In genomic region chr2:37647941-37648315, GRCh38 we compare ENCODE assay signal across 11 cellular contexts. TPM values are rescaled to one million over a fixed set of nuclear protein-coding genes. Genes with fewer than 3 reads are reported as not detected.
DNase-seq lines count a peak whose midpoint lies in the region; ATAC-seq and TF ChIP-seq lines count a peak whose summit lies in the region.
"Had no signal": no experiment of that assay in that cellular context is flagged by ENCODE, and none has a peak within 500 bp of the region (broad histone marks: within the 10 kb centered on the region; RNA-seq: fewer than 3 reads in every experiment).

No MANE protein-coding gene starts in this region.

- peaks cover 91% of the 10 kb centered on the region for H3K4me1 Mint-ChIP-seq in central memory CD8-positive, alpha-beta T cell
- H3K4me1 Mint-ChIP-seq in natural killer cell: peaks cover 93 to 95% of the 10 kb centered on the region in 2 donors

- no peaks in the 10 kb centered on the region for H3K9me3 Mint-ChIP-seq in central memory CD8-positive, alpha-beta T cell
- H3K9me3 Mint-ChIP-seq in natural killer cell: no peaks in the 10 kb centered on the region

- intact Hi-C loops in left ventricle myocardium inferior (cut with micrococcal nuclease) (loop anchor here (5.0 kb wide), 1 partner anchor 229 kb away; no protein-coding TSS in a partner anchor), cardiac septum (cut with DNase I) (no loop called here), natural killer cell (cut with micrococcal nuclease) (loop anchor here (1.0 to 5.0 kb wide), 3 partner anchors 13 to 34 kb away; partner anchors contain the start of gene CDC42EP3), uterus (cut with DNase I; ENCODE audit: low total_unique reads) (no loop called here)

- DNase-seq in left ventricle myocardium inferior (no peak), cardiac septum (ENCODE audit: low spot score) (no peak), natural killer cell (no peak), uterus (no peak), Kasumi-1 (lab: John Stamatoyannopoulos, UW) (no peak), RPMI8226 (no peak)
- no peak for DNase-seq in central memory CD8-positive, alpha-beta T cell (ENCODE audit: low spot score in 2 of 2)
- DNase-seq: NCI-H1092 treated with DMSO at 0.1 percent for 48 hours had no signal

- H3K36me3 Mint-ChIP-seq in central memory CD8-positive, alpha-beta T cell (ENCODE audit: insufficient read depth): peaks cover 49% of the 10 kb centered on the region
- H3K36me3 Mint-ChIP-seq in natural killer cell: peaks cover 9% of the 10 kb centered on the region

- H3K36me3 ChIP-seq in left ventricle myocardium inferior: peaks cover 27% of the 10 kb centered on the region
- no peaks in the 10 kb centered on the region for H3K36me3 ChIP-seq in uterus

- no peaks in the 10 kb centered on the region for H3K9me3 ChIP-seq in left ventricle myocardium inferior (replicated peaks)
- H3K9me3 ChIP-seq in uterus: no peaks in the 10 kb centered on the region
- H3K9me3 ChIP-seq: BE2C, prostate gland had no signal

- no peaks in the 10 kb centered on the region for H3K27me3 Mint-ChIP-seq in central memory CD8-positive, alpha-beta T cell
- H3K27me3 Mint-ChIP-seq in natural killer cell (ENCODE audit: low read depth in 2 of 2): no peaks in the 10 kb centered on the region

- H3K27ac ChIP-seq in left ventricle myocardium inferior (replicated peaks) (peak overlapping the region; percentile 98), uterus (peak overlapping the region; percentile 49 to 62)

- peak overlapping the region; percentile 96 for H3K27ac Mint-ChIP-seq in central memory CD8-positive, alpha-beta T cell (ENCODE audit: low read depth)
- peak overlapping the region; percentile 91 to 96 for H3K27ac Mint-ChIP-seq in natural killer cell

- ATAC-seq in central memory CD8-positive, alpha-beta T cell (replicated peaks; ENCODE audit: extremely low read depth, poor library complexity, severe bottlenecking): no peak
- ATAC-seq in natural killer cell (no peak), GM21360 (IDR thresholded peaks at IDR 0.05; ENCODE audit: unreplicated experiment) (no peak)

- no peaks in the 10 kb centered on the region for H3K27me3 ChIP-seq in left ventricle myocardium inferior (ENCODE audit: low read depth)
- H3K27me3 ChIP-seq in uterus: no peaks in the 10 kb centered on the region
- H3K27me3 ChIP-seq: BE2C had no signal

- TF ChIP-seq POLR2A in uterus (IDR thresholded peaks at IDR 0.05): no peak

- H3K4me3 Mint-ChIP-seq in central memory CD8-positive, alpha-beta T cell: peak overlapping the region; percentile 81
- peak overlapping the region; percentile 93 for H3K4me3 Mint-ChIP-seq in natural killer cell

- peak overlapping the region; percentile 11 for H3K4me3 ChIP-seq in left ventricle myocardium inferior
- no peak overlapping the region for H3K4me3 ChIP-seq in uterus
- H3K4me3 ChIP-seq: prostate gland had no signal

- TF ChIP-seq CTCF in left ventricle myocardium inferior (IDR thresholded peaks at IDR 0.05; ENCODE audit: borderline replicate concordance) (no peak), natural killer cell (IDR thresholded peaks at IDR 0.05) (no peak), uterus (IDR thresholded peaks at IDR 0.05) (no peak)

- H3K4me1 ChIP-seq in left ventricle myocardium inferior (peaks cover 100% of the 10 kb centered on the region), uterus (peaks cover 6 to 8% of the 10 kb centered on the region in 2 donors)
- H3K4me1 ChIP-seq: prostate gland had no signal

RNA-seq across cellular contexts. Expression of gene CDC42EP3, which starts 23.5 kb away (rescaled TPM):
- total RNA-seq in left ventricle myocardium inferior: 81.9 TPM
- 194 TPM for total RNA-seq in cardiac septum
- 100 to 1,000 TPM in 1 of 3 donors, 10 to 100 TPM in 2; 73.9 to 105 (median 84.6) TPM for total RNA-seq in natural killer cell
- total RNA-seq in uterus: 10 to 100 TPM; 24.7 to 93.0 (median 57.3) TPM

Comparison
In these comparisons a context has a peak if more than half of its experiments do, and no peak if none do; other contexts are left out.
1. intact Hi-C loops: an anchor here in left ventricle myocardium inferior (5.0 kb wide) and natural killer cell (1.0 to 5.0 kb wide); none called in cardiac septum and uterus.